Comparison of ENCODE assay signal across 7 cellular contexts in genomic region chr12:121298411-121298810, GRCh38. TPM values are rescaled to one million over a fixed set of nuclear protein-coding genes. Genes with fewer than 3 reads are reported as not detected.
DNase-seq lines count a peak whose midpoint lies in the region; ATAC-seq and TF ChIP-seq lines count a peak whose summit lies in the region.
"Not testable (repeated sequence)": the region's sequence is repeated elsewhere in the genome, so short reads cannot be mapped to it uniquely, and the experiment has no call there.

No MANE protein-coding gene starts in this region.

- DNase-seq in CD4-positive, CD25-positive, alpha-beta regulatory T cell; HCT116 (ENCODE audit: low read depth, low spot score); activated CD4-positive, alpha-beta memory T cell treated with anti-CD3 and anti-CD28 coated beads for 36 hours; effector memory CD8-positive, alpha-beta T cell; neural crest cell (ENCODE audit: low read depth, low spot score): not testable (repeated sequence)
- DNase-seq in activated effector memory CD4-positive, alpha-beta T cell treated with anti-CD3 and anti-CD28 coated beads, Interleukin-2, amount 50 U/mL, for 16 hours: peak; percentile 43
- DNase-seq in mesenteric fat pad (ENCODE audit: low spot score): peak; percentile 76

- not testable (repeated sequence) for H3K9me2 ChIP-seq in HCT116 (ENCODE audit: insufficient read depth)

- ATAC-seq in CD4-positive, CD25-positive, alpha-beta regulatory T cell (ENCODE audit: low read depth in 2 of 2); HCT116; effector memory CD8-positive, alpha-beta T cell (replicated peaks): not testable (repeated sequence)

- peaks cover 5 to 30% (median 17%) of the 10 kb centered on the region in 4 donors for H3K4me1 Mint-ChIP-seq in CD4-positive, CD25-positive, alpha-beta regulatory T cell
- peaks cover 13% of the 10 kb centered on the region for H3K4me1 Mint-ChIP-seq in activated CD4-positive, alpha-beta memory T cell treated with anti-CD3 and anti-CD28 coated beads for 36 hours (ENCODE audit: low read depth)
- H3K4me1 Mint-ChIP-seq in effector memory CD8-positive, alpha-beta T cell (ENCODE audit: low read depth in 2 of 2): peaks cover 9 to 15% of the 10 kb centered on the region in 2 donors
- peaks cover 11% of the 10 kb centered on the region for H3K4me1 Mint-ChIP-seq in neural crest cell

- H3K79me2 ChIP-seq in HCT116 (ENCODE audit: insufficient read depth, low read length): peaks cover 28% of the 10 kb centered on the region

- H3K27ac ChIP-seq in CD4-positive, CD25-positive, alpha-beta regulatory T cell (ENCODE audit: insufficient read depth, low read length, poor library complexity, severe bottlenecking); HCT116 (ENCODE audit: low read depth, low read length): not testable (repeated sequence)

- H3K9ac ChIP-seq in HCT116 (ENCODE audit: low read length): not testable (repeated sequence)

- H3K27me3 Mint-ChIP-seq in CD4-positive, CD25-positive, alpha-beta regulatory T cell; activated CD4-positive, alpha-beta memory T cell treated with anti-CD3 and anti-CD28 coated beads for 36 hours; effector memory CD8-positive, alpha-beta T cell; neural crest cell (ENCODE audit: low read depth): not testable (repeated sequence)

- H3K9me3 Mint-ChIP-seq in CD4-positive, CD25-positive, alpha-beta regulatory T cell; activated CD4-positive, alpha-beta memory T cell treated with anti-CD3 and anti-CD28 coated beads for 36 hours; effector memory CD8-positive, alpha-beta T cell; neural crest cell: not testable (repeated sequence)

- not testable (repeated sequence) for H2AFZ ChIP-seq in HCT116 (ENCODE audit: low read depth, low read length, poor library complexity, severe bottlenecking)

- H3K4me1 ChIP-seq in CD4-positive, CD25-positive, alpha-beta regulatory T cell (ENCODE audit: control insufficient read depth, insufficient read depth, low read length, poor library complexity, severe bottlenecking): peaks cover 32% of the 10 kb centered on the region
- H3K4me1 ChIP-seq in HCT116 (ENCODE audit: control insufficient read depth in 1 of 2, insufficient read depth in 2 of 2, low read length in 2 of 2): peaks cover 3 to 19% of the 10 kb centered on the region in 2 experiments

- not testable (repeated sequence) for H3K36me3 Mint-ChIP-seq in CD4-positive, CD25-positive, alpha-beta regulatory T cell; activated CD4-positive, alpha-beta memory T cell treated with anti-CD3 and anti-CD28 coated beads for 36 hours; neural crest cell (ENCODE audit: low read depth)
- peaks cover 10% of the 10 kb centered on the region for H3K36me3 Mint-ChIP-seq in effector memory CD8-positive, alpha-beta T cell (ENCODE audit: insufficient read depth)

- not testable (repeated sequence) for BruUV-seq in HCT116 (replicated peaks; lab: Mats Ljungman, UMichigan)

- peak overlapping the region in 3 of 4 donors; percentile 63 to 92 (median 91) for H3K4me3 Mint-ChIP-seq in CD4-positive, CD25-positive, alpha-beta regulatory T cell
- H3K4me3 Mint-ChIP-seq in activated CD4-positive, alpha-beta memory T cell treated with anti-CD3 and anti-CD28 coated beads for 36 hours: peak overlapping the region; percentile 81
- H3K4me3 Mint-ChIP-seq in effector memory CD8-positive, alpha-beta T cell: peak overlapping the region; percentile 83 to 87
- H3K4me3 Mint-ChIP-seq in neural crest cell: peak overlapping the region; percentile 95

- POLR2A ChIA-PET in HCT116 (lab: Charles Lee): not testable (repeated sequence)
- POLR2A ChIA-PET in activated CD4-positive, alpha-beta memory T cell treated with anti-CD3 and anti-CD28 coated beads for 36 hours (lab: Charles Lee): interaction anchor here (0.7 kb wide), 1 partner anchor 102 kb away, joined by 4 read pairs; the partner anchor contains the start of gene RNF34

- TF ChIP-seq CTCF in HCT116 (IDR thresholded peaks at IDR 0.05 in 2 of 3, conservative IDR thresholded peaks at IDR 0.05 in 1 of 3; ENCODE audit: borderline replicate concordance in 1 of 3, insufficient read depth in 1 of 3, low read depth in 2 of 3, low read length in 2 of 3); neural crest cell (conservative IDR thresholded peaks at IDR 0.05): not testable (repeated sequence)

- TF ChIP-seq POLR2A in HCT116 (IDR thresholded peaks at IDR 0.05; ENCODE audit: borderline replicate concordance, extremely low read depth, insufficient read depth, insufficient read length): not testable (repeated sequence)

- not testable (repeated sequence) for TF ChIP-seq RAD21 in HCT116 (IDR thresholded peaks at IDR 0.05; ENCODE audit: low read depth)

- H4K20me1 ChIP-seq in HCT116 (ENCODE audit: insufficient read depth): not testable (repeated sequence)

- not testable (repeated sequence) for H3K36me3 ChIP-seq in CD4-positive, CD25-positive, alpha-beta regulatory T cell (ENCODE audit: control insufficient read depth, insufficient read depth, low read length); HCT116 (ENCODE audit: control insufficient read depth in 1 of 2, insufficient read depth in 2 of 2, low read length in 2 of 2)

- not testable (repeated sequence) for H3K27ac Mint-ChIP-seq in CD4-positive, CD25-positive, alpha-beta regulatory T cell; activated CD4-positive, alpha-beta memory T cell treated with anti-CD3 and anti-CD28 coated beads for 36 hours; neural crest cell (ENCODE audit: unreplicated experiment)
- peak overlapping the region in 1 of 2 donors; percentile 85 for H3K27ac Mint-ChIP-seq in effector memory CD8-positive, alpha-beta T cell

- RAD21 ChIA-PET in HCT116 (lab: Charles Lee; ENCODE audit: low non-redundant PET in 1 of 2, low total read pairs in 2 of 2, uncharacterized antibody in 2 of 2, unreplicated experiment in 2 of 2): not testable (repeated sequence)

- H3K9me3 ChIP-seq in CD4-positive, CD25-positive, alpha-beta regulatory T cell (ENCODE audit: control insufficient read depth in 2 of 2, low read length in 2 of 2); HCT116 (ENCODE audit: control insufficient read depth in 1 of 2, insufficient read depth in 1 of 2, low read depth in 1 of 2, low read length in 2 of 2): not testable (repeated sequence)

- CTCF ChIA-PET in HCT116 (lab: Charles Lee): not testable (repeated sequence)
- CTCF ChIA-PET in activated CD4-positive, alpha-beta memory T cell treated with anti-CD3 and anti-CD28 coated beads for 36 hours (lab: Charles Lee): interaction anchor here (1.2 kb wide), 1 partner anchor 103 kb away, joined by 4 read pairs; no protein-coding TSS in a partner anchor

- H3K4me2 ChIP-seq in HCT116 (ENCODE audit: low read length): peak overlapping the region; percentile 83

- H3K27me3 ChIP-seq in CD4-positive, CD25-positive, alpha-beta regulatory T cell (ENCODE audit: control insufficient read depth, insufficient read depth, low read length); HCT116 (ENCODE audit: insufficient read depth, low read length): not testable (repeated sequence)

- H3K4me3 ChIP-seq in CD4-positive, CD25-positive, alpha-beta regulatory T cell (ENCODE audit: low read depth, low read length); HCT116 (replicated peaks in 1 of 2; ENCODE audit: low read depth in 1 of 2, low read length in 2 of 2): not testable (repeated sequence)

- intact Hi-C loops in HCT116 (cut with micrococcal nuclease): loop anchor here (5.0 kb wide), 1 partner anchor 236 kb away; no protein-coding TSS in a partner anchor
- intact Hi-C loops in activated CD4-positive, alpha-beta memory T cell treated with anti-CD3 and anti-CD28 coated beads for 36 hours (cut with micrococcal nuclease): not testable (repeated sequence)

RNA-seq across cellular contexts. Expression of gene CAMKK2, which starts 1.9 kb away (rescaled TPM):
- 11.7 TPM for total RNA-seq in CD4-positive, CD25-positive, alpha-beta regulatory T cell
- polyA plus RNA-seq in CD4-positive, CD25-positive, alpha-beta regulatory T cell: 10 to 100 TPM in 3 of 4 donors, 1 to 10 TPM in 1; 9.6 to 15.2 (median 13.4) TPM
- 33.8 TPM for total RNA-seq in HCT116 (2021; ENCODE audit: unreplicated experiment)
- polyA plus RNA-seq in HCT116 (2012): 18.5 and 23.1 TPM in 2 replicates
- 10 to 100 TPM; 22.0 to 22.4 TPM for total RNA-seq in activated CD4-positive, alpha-beta memory T cell treated with anti-CD3 and anti-CD28 coated beads for 36 hours
- 50.5 TPM for total RNA-seq in mesenteric fat pad
- total RNA-seq in neural crest cell: 40.4 and 43.1 TPM in 2 replicates

RNA-seq across cellular contexts. Expression of gene ANAPC5, which starts 53.8 kb away (rescaled TPM):
- total RNA-seq in CD4-positive, CD25-positive, alpha-beta regulatory T cell: 128 TPM
- polyA plus RNA-seq in CD4-positive, CD25-positive, alpha-beta regulatory T cell: 100 to 1,000 TPM; 113 to 141 (median 139) TPM
- total RNA-seq in HCT116 (2021; ENCODE audit: unreplicated experiment) (112 TPM), mesenteric fat pad (80.9 TPM), neural crest cell (111 TPM in 2 replicates)
- 86.0 and 98.5 TPM in 2 replicates for polyA plus RNA-seq in HCT116 (2012)
- 100 to 1,000 TPM; 112 to 120 TPM for total RNA-seq in activated CD4-positive, alpha-beta memory T cell treated with anti-CD3 and anti-CD28 coated beads for 36 hours
